8 cellular contexts compared by ENCODE assay signal in genomic region chr2:216666461-216667233, GRCh38. TPM values are rescaled to one million over a fixed set of nuclear protein-coding genes. Genes with fewer than 3 reads are reported as not detected.
A peak's percentile ranks its signal among the peaks of the same experiment; 100 is the strongest.
DNase-seq lines count a peak whose midpoint lies in the region; ATAC-seq, FAIRE-seq and TF ChIP-seq lines count a peak whose summit lies in the region.

No MANE protein-coding gene starts in this region.

- H3K79me2 ChIP-seq in Loucy (ENCODE audit: insufficient read depth, low read length) (no peaks in the 10 kb centered on the region), osteoblast (ENCODE audit: insufficient read depth, low read length) (no peaks in the 10 kb centered on the region)

- no peak overlapping the region for H3K4me3 Mint-ChIP-seq in type B pancreatic cell

- H4K20me1 ChIP-seq in Loucy (ENCODE audit: insufficient read depth, low read length, poor library complexity, severe bottlenecking), result peaks cover 6% of the 10 kb centered on the region
- H4K20me1 ChIP-seq in osteoblast (ENCODE audit: insufficient read depth, low read length), result no peaks in the 10 kb centered on the region

- H3K4me1 ChIP-seq in Loucy (ENCODE audit: insufficient read depth, low read length, poor library complexity, severe bottlenecking) (no peaks in the 10 kb centered on the region), osteoblast (ENCODE audit: insufficient read depth, low read length) (peaks cover 14% of the 10 kb centered on the region)

- no peaks in the 10 kb centered on the region for H3K27me3 ChIP-seq in Loucy (ENCODE audit: insufficient read depth, low read length, poor library complexity, severe bottlenecking)
- peaks cover 22% of the 10 kb centered on the region for H3K27me3 ChIP-seq in osteoblast (ENCODE audit: insufficient read depth, low read length)

- no peak overlapping the region for H3K27ac Mint-ChIP-seq in type B pancreatic cell

- H3K36me3 ChIP-seq in Loucy (ENCODE audit: insufficient read depth, low read length) (peaks cover 49% of the 10 kb centered on the region; the same call in 1 of the 2 replicates), osteoblast (ENCODE audit: insufficient read depth, low read length) (peaks cover 7% of the 10 kb centered on the region)

- H3K9me3 Mint-ChIP-seq in type B pancreatic cell, result no peaks in the 10 kb centered on the region

- TF ChIP-seq CTCF in Loucy (conservative IDR thresholded peaks at IDR 0.05; ENCODE audit: low read length) (peak; percentile 99), osteoblast (IDR thresholded peaks at IDR 0.05; ENCODE audit: extremely low read depth, low read depth, low read length) (peak; percentile 99), type B pancreatic cell (conservative IDR thresholded peaks at IDR 0.05) (peak; percentile 99)

- peak; percentile 73 for DNase-seq in DMS153 treated with DMSO at 0.1 percent for 48 hours (lab: John Stamatoyannopoulos, UW; ENCODE audit: unreplicated experiment)
- DNase-seq in RPMI8226, result peak; percentile 58
- peak; percentile 86 for DNase-seq in activated effector memory CD4-positive, alpha-beta T cell treated with anti-CD3 and anti-CD28 coated beads, Interleukin-2, amount 50 U/mL, for 16 hours
- peak; percentile 67 to 76 for DNase-seq in frontal cortex (ENCODE audit: low spot score in 2 of 2)
- peak; percentile 93 for DNase-seq in osteoblast (ENCODE audit: insufficient read length, low spot score, missing footprints)
- peak; percentile 82 for DNase-seq in type B pancreatic cell (ENCODE audit: extremely low spot score, unreplicated experiment)

- H3K4me3 ChIP-seq in Loucy (ENCODE audit: low read length, poor library complexity, severe bottlenecking) (no peak overlapping the region), osteoblast (ENCODE audit: insufficient read depth, low read length) (no peak overlapping the region)

- H2AFZ ChIP-seq in Loucy (ENCODE audit: low read length), result no peak overlapping the region
- H2AFZ ChIP-seq in osteoblast (ENCODE audit: low read length), result no peak overlapping the region

- H3K9ac ChIP-seq in Loucy (ENCODE audit: low read depth, low read length, poor library complexity, severe bottlenecking), result no peak overlapping the region

- no peak overlapping the region for H3K27ac ChIP-seq in osteoblast (ENCODE audit: low read depth, low read length)

- H3K4me1 Mint-ChIP-seq in type B pancreatic cell (ENCODE audit: unreplicated experiment), result peaks cover 14% of the 10 kb centered on the region

- H3K4me2 ChIP-seq in Loucy (ENCODE audit: low read depth, low read length, poor library complexity, severe bottlenecking), result no peak overlapping the region
- no peak overlapping the region for H3K4me2 ChIP-seq in osteoblast (ENCODE audit: insufficient read depth, low read length)

- FAIRE-seq in frontal cortex (lab: Jason Lieb, UNC), result no peak

- H3K9me3 ChIP-seq in Loucy (ENCODE audit: insufficient read depth, low read depth, low read length), result no peaks in the 10 kb centered on the region
- H3K9me3 ChIP-seq in osteoblast (ENCODE audit: low read depth, low read length), result no peaks in the 10 kb centered on the region

- H3K36me3 Mint-ChIP-seq in type B pancreatic cell, result peaks cover 5% of the 10 kb centered on the region

- H3F3A ChIP-seq in Loucy (ENCODE audit: low read depth), result no peaks in the 10 kb centered on the region

- ATAC-seq in GM21786 (IDR thresholded peaks at IDR 0.05; ENCODE audit: unreplicated experiment), result peak; percentile 77

- no peaks in the 10 kb centered on the region for H3K9me2 ChIP-seq in Loucy (replicated peaks; ENCODE audit: low read depth, low read length)

- peaks cover 7% of the 10 kb centered on the region for H3K27me3 Mint-ChIP-seq in type B pancreatic cell

RNA-seq across cellular contexts. Expression of gene IGFBP5, which starts 28.7 kb away (rescaled TPM):
- total RNA-seq in frontal cortex, result 26.1 TPM
- total RNA-seq in osteoblast, result 12.3 and 29.5 TPM in 2 replicates
- total RNA-seq in type B pancreatic cell (ENCODE audit: low replicate concordance), result 51.0 and 245 TPM in 2 replicates

RNA-seq across cellular contexts. Expression of gene IGFBP2, which starts 33.4 kb away (rescaled TPM):
- total RNA-seq in frontal cortex (253 TPM), osteoblast (6.5 and 11.2 TPM in 2 replicates), type B pancreatic cell (ENCODE audit: low replicate concordance) (121 and 252 TPM in 2 replicates)
